In genomic region chrX:57821703-57822375, GRCh38 we compare ENCODE assay signal across 9 cellular contexts.
DNase-seq lines count a peak whose midpoint lies in the region; ATAC-seq and TF ChIP-seq lines count a peak whose summit lies in the region.
"Had no signal": no experiment of that assay in that cellular context is flagged by ENCODE, and none has a peak within 500 bp of the region (broad histone marks: within the 10 kb centered on the region; RNA-seq: fewer than 3 reads in every experiment).

No MANE protein-coding gene starts in this region.

- no peak overlapping the region for H2AK5ac ChIP-seq in trophoblast cell (ENCODE audit: low read length)

- no peak overlapping the region for H3K9ac ChIP-seq in trophoblast cell (ENCODE audit: low read length)

- no peak overlapping the region for H3K18ac ChIP-seq in trophoblast cell (ENCODE audit: low read length)

- no peak overlapping the region for H3K23ac ChIP-seq in trophoblast cell (ENCODE audit: low read length)

- H3K14ac ChIP-seq in trophoblast cell (ENCODE audit: low read length), result no peak overlapping the region

- no peak overlapping the region for H2BK5ac ChIP-seq in trophoblast cell (ENCODE audit: low read depth, low read length, poor library complexity)

- H3K4me3 Mint-ChIP-seq in activated CD4-positive, alpha-beta T cell treated with anti-CD3 and anti-CD28 coated beads, Interleukin-2, amount 10 ng/mL, durations not matched to agents 7 days and 5 days, result no peak overlapping the region

- H3K4me3 ChIP-seq in foreskin fibroblast (ENCODE audit: low read depth in 1 of 2, low read length in 2 of 2) (no peak overlapping the region), trophoblast cell (ENCODE audit: low read depth, low read length) (no peak overlapping the region)
- H3K4me3 ChIP-seq: skin epidermis had no signal

- H3K4me2 ChIP-seq in trophoblast cell (ENCODE audit: low read length), result no peak overlapping the region

- no peak overlapping the region for H2BK120ac ChIP-seq in trophoblast cell (ENCODE audit: insufficient read depth, low read length, poor library complexity)

- peaks cover 2% of the 10 kb centered on the region for H3K4me1 Mint-ChIP-seq in activated CD4-positive, alpha-beta T cell treated with anti-CD3 and anti-CD28 coated beads, Interleukin-2, amount 10 ng/mL, durations not matched to agents 7 days and 5 days

- no peak overlapping the region for H3K27ac ChIP-seq in trophoblast cell (ENCODE audit: low read depth, low read length)
- H3K27ac ChIP-seq: skin epidermis had no signal

- H2BK12ac ChIP-seq in trophoblast cell (ENCODE audit: low read length), result no peak overlapping the region

- H3K27me3 ChIP-seq in trophoblast cell (ENCODE audit: insufficient read depth, low read length), result no peaks in the 10 kb centered on the region

- H3K27ac Mint-ChIP-seq in activated CD4-positive, alpha-beta T cell treated with anti-CD3 and anti-CD28 coated beads, Interleukin-2, amount 10 ng/mL, durations not matched to agents 7 days and 5 days, result no peak overlapping the region

- POLR2A ChIA-PET in activated CD4-positive, alpha-beta T cell treated with anti-CD3 and anti-CD28 coated beads, Interleukin-2, amount 10 ng/mL, durations not matched to agents 7 days and 5 days (lab: Charles Lee), result no interaction called here

- H3K36me3 ChIP-seq in trophoblast cell (ENCODE audit: control insufficient read depth in 1 of 2, insufficient read depth in 2 of 2, low read length in 2 of 2), result no peaks in the 10 kb centered on the region

- H3K79me2 ChIP-seq in trophoblast cell (ENCODE audit: control insufficient read depth, insufficient read depth, low read length, poor library complexity), result no peaks in the 10 kb centered on the region

- peaks cover 1% of the 10 kb centered on the region for H3K27me3 Mint-ChIP-seq in activated CD4-positive, alpha-beta T cell treated with anti-CD3 and anti-CD28 coated beads, Interleukin-2, amount 10 ng/mL, durations not matched to agents 7 days and 5 days

- H3K4me1 ChIP-seq in trophoblast cell (ENCODE audit: control insufficient read depth in 1 of 2, insufficient read depth in 2 of 2, low read length in 2 of 2), result no peaks in the 10 kb centered on the region

- H3K9me3 ChIP-seq in trophoblast cell (ENCODE audit: insufficient read depth, low read depth, low read length), result no peaks in the 10 kb centered on the region

- no peaks in the 10 kb centered on the region for H3K9me3 Mint-ChIP-seq in activated CD4-positive, alpha-beta T cell treated with anti-CD3 and anti-CD28 coated beads, Interleukin-2, amount 10 ng/mL, durations not matched to agents 7 days and 5 days

- no peaks in the 10 kb centered on the region for H3K79me1 ChIP-seq in trophoblast cell (ENCODE audit: low read length)

- H3K4ac ChIP-seq in trophoblast cell (ENCODE audit: low read depth, low read length), result no peak overlapping the region

- WGBS in trophoblast cell (ENCODE audit: extremely low coverage, insufficient coverage, insufficient read length), result no CpG with 5 or more reads among the region's 8 CpGs

- no peak overlapping the region for H4K8ac ChIP-seq in trophoblast cell (ENCODE audit: low read depth, low read length)

- CTCF ChIA-PET in activated CD4-positive, alpha-beta T cell treated with anti-CD3 and anti-CD28 coated beads, Interleukin-2, amount 10 ng/mL, durations not matched to agents 7 days and 5 days (lab: Charles Lee), result interaction anchor here (0.5 kb wide), 1 partner anchor 987 kb away, joined by 4 read pairs; no protein-coding TSS in a partner anchor

- no peaks in the 10 kb centered on the region for H3K36me3 Mint-ChIP-seq in activated CD4-positive, alpha-beta T cell treated with anti-CD3 and anti-CD28 coated beads, Interleukin-2, amount 10 ng/mL, durations not matched to agents 7 days and 5 days (ENCODE audit: low read depth)

- peak; percentile 59 for ATAC-seq in HG03108 (IDR thresholded peaks at IDR 0.05; ENCODE audit: unreplicated experiment)

- no peak overlapping the region for H2AFZ ChIP-seq in trophoblast cell (ENCODE audit: insufficient read depth, low read length, poor library complexity)

- H4K91ac ChIP-seq in trophoblast cell (ENCODE audit: low read depth, low read length), result no peak overlapping the region

- H4K12ac ChIP-seq in trophoblast cell (ENCODE audit: low read depth, low read length), result no peak overlapping the region

- TF ChIP-seq CTCF in GM12872 (IDR thresholded peaks at IDR 0.05; ENCODE audit: insufficient read depth, low read depth, low read length) (peak; percentile 55; the same call in 2 of the 3 replicates), foreskin fibroblast (IDR thresholded peaks at IDR 0.05; ENCODE audit: low read depth, low read length) (peak; percentile 37)

- DNase-seq in AG08396 (ENCODE audit: low spot score) (peak; percentile 46), NCI-H446 (lab: John Stamatoyannopoulos, UW) (peak; percentile 21 to 68), foreskin fibroblast (peak; percentile 20 to 57), trophoblast cell (peak; percentile 3 to 59), cortex of kidney (lab: John Stamatoyannopoulos, UW) (no peak)
- DNase-seq in activated CD4-positive, alpha-beta T cell treated with anti-CD3 and anti-CD28 coated beads, Interleukin-2, amount 10 ng/mL, durations not matched to agents 7 days and 5 days, result peak; percentile 48
